23 cellular contexts compared by ENCODE assay signal in genomic region chr9:85702191-85702590, GRCh38.
"Had no signal": no experiment of that assay in that cellular context is flagged by ENCODE, and none has a peak within 500 bp of the region (broad histone marks: within the 10 kb centered on the region; RNA-seq: fewer than 3 reads in every experiment).

No MANE protein-coding gene starts in this region.

- H3K4me3 Mint-ChIP-seq: activated CD4-positive, alpha-beta memory T cell treated with anti-CD3 and anti-CD28 coated beads for 36 hours; activated CD4-positive, alpha-beta T cell treated with anti-CD3 and anti-CD28 coated beads for 36 hours; activated naive CD4-positive, alpha-beta T cell treated with anti-CD3 and anti-CD28 coated beads, Interleukin-2, amount 10 ng/mL, durations not matched to agents 7 days and 5 days; stimulated activated naive CD8-positive, alpha-beta T cell treated with anti-CD3 and anti-CD28 coated beads, Interleukin-15, amount 100 ng/mL, for 72 hours; type B pancreatic cell; WTC11 had no signal

- H3K27ac Mint-ChIP-seq: activated CD4-positive, alpha-beta memory T cell treated with anti-CD3 and anti-CD28 coated beads for 36 hours; activated CD4-positive, alpha-beta T cell treated with anti-CD3 and anti-CD28 coated beads for 36 hours; activated naive CD4-positive, alpha-beta T cell treated with anti-CD3 and anti-CD28 coated beads, Interleukin-2, amount 10 ng/mL, durations not matched to agents 7 days and 5 days; type B pancreatic cell had no signal

- ATAC-seq: activated CD4-positive, alpha-beta T cell treated with anti-CD3 and anti-CD28 coated beads for 36 hours; esophagus mucosa; gastroesophageal sphincter; psoas muscle; stimulated activated naive CD8-positive, alpha-beta T cell treated with anti-CD3 and anti-CD28 coated beads, Interleukin-15, amount 100 ng/mL, for 72 hours; WTC11 had no signal

- H3K27me3 ChIP-seq: brain microvascular endothelial cell, gastroesophageal sphincter, heart left ventricle, ovary, suprapubic skin had no signal

- H3K27ac ChIP-seq: brain microvascular endothelial cell, coronary artery, gastroesophageal sphincter, left ventricle myocardium inferior, ovary, psoas muscle, skin epidermis, suprapubic skin had no signal

- H3K9me3 ChIP-seq: gastroesophageal sphincter, heart left ventricle, left ventricle myocardium inferior, ovary, psoas muscle, suprapubic skin had no signal

- H3K27me3 Mint-ChIP-seq: activated CD4-positive, alpha-beta memory T cell treated with anti-CD3 and anti-CD28 coated beads for 36 hours; activated CD4-positive, alpha-beta T cell treated with anti-CD3 and anti-CD28 coated beads for 36 hours; activated naive CD4-positive, alpha-beta T cell treated with anti-CD3 and anti-CD28 coated beads, Interleukin-2, amount 10 ng/mL, durations not matched to agents 7 days and 5 days; stimulated activated naive CD8-positive, alpha-beta T cell treated with anti-CD3 and anti-CD28 coated beads, Interleukin-15, amount 100 ng/mL, for 72 hours; type B pancreatic cell had no signal

- DNase-seq: activated CD4-positive, alpha-beta memory T cell treated with anti-CD3 and anti-CD28 coated beads for 36 hours; activated CD4-positive, alpha-beta T cell treated with anti-CD3 and anti-CD28 coated beads for 36 hours; activated naive CD4-positive, alpha-beta T cell treated with anti-CD3 and anti-CD28 coated beads, Interleukin-2, amount 10 ng/mL, durations not matched to agents 7 days and 5 days; activated T-cell treated with anti-CD3 and anti-CD28 coated beads for 4 hours; aorta; brain microvascular endothelial cell; central memory CD4-positive, alpha-beta T cell; heart left ventricle; left ventricle myocardium inferior; mammary epithelial cell; ovary; psoas muscle; stimulated activated CD4-positive, alpha-beta T cell treated with anti-CD3 and anti-CD28 coated beads, Interleukin-15, amount 100 ng/mL, for 24 hours; stimulated activated CD4-positive, alpha-beta T cell treated with anti-CD3 and anti-CD28 coated beads, Interleukin-2, amount 100 ng/mL, for 48 hours; stimulated activated naive CD8-positive, alpha-beta T cell treated with anti-CD3 and anti-CD28 coated beads, Interleukin-15, amount 100 ng/mL, for 72 hours; SW 1271 had no signal

- H3K9me3 Mint-ChIP-seq: activated CD4-positive, alpha-beta memory T cell treated with anti-CD3 and anti-CD28 coated beads for 36 hours; activated naive CD4-positive, alpha-beta T cell treated with anti-CD3 and anti-CD28 coated beads, Interleukin-2, amount 10 ng/mL, durations not matched to agents 7 days and 5 days; stimulated activated naive CD8-positive, alpha-beta T cell treated with anti-CD3 and anti-CD28 coated beads, Interleukin-15, amount 100 ng/mL, for 72 hours; type B pancreatic cell had no signal

- H3K4me3 ChIP-seq: coronary artery, gastroesophageal sphincter, heart left ventricle, left ventricle myocardium inferior, ovary, psoas muscle, skin epidermis, suprapubic skin had no signal

- H3K36me3 ChIP-seq: brain microvascular endothelial cell, gastroesophageal sphincter, heart left ventricle, left ventricle myocardium inferior, ovary, suprapubic skin had no signal

- H3K4me1 Mint-ChIP-seq: WTC11 had no signal

- H3K36me3 Mint-ChIP-seq: WTC11 had no signal
